In the genomic region with DNA sequence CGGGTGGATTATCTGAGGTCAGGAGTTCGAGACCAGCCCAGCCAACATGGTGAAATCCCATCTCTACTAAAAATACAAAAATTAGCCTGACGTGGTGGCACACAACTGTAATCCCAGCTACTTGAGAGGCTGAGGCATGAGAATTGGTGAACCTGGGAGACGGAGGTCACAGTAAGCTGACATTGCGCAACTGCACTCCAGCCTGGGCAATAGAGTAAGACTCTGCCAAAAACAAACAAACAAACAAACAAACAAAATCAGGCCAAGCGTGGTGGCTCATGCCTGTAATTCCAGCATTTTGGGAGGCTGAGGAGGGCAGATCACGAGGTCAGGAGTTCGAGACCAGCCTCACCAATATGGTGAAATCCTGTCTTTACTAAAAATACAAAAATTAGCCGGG, we compare ENCODE assay signal across 3 cellular contexts.
TF ChIP-seq lines count a peak whose summit lies in the region.
"Not testable (repeated sequence)": the region's sequence is repeated elsewhere in the genome, so short reads cannot be mapped to it uniquely, and the experiment has no call there.

No MANE protein-coding gene starts in this region.

TF ChIP-seq in IMR-90, 13 proteins besides CTCF, POLR2A, EP300 and RAD21:
- TF ChIP-seq CEBPB (IDR thresholded peaks at IDR 0.05; ENCODE audit: low read depth, low read length), result peak; percentile 83

TF ChIP-seq in WTC11, 78 proteins besides CTCF, POLR2A, EP300 and RAD21:
- peak; percentile 47; the same call in 1 of the 2 replicates for TF ChIP-seq ZNF121 (CRISPR knock-in tag; IDR thresholded peaks at IDR 0.05)
TF ChIP-seq in WTC11: peak in this region for 1; not testable (repeated sequence) for 77.

TF ChIP-seq in HepG2, 621 proteins besides CTCF, POLR2A, EP300 and RAD21:
- TF ChIP-seq CEBPG (CRISPR knock-in tag; IDR thresholded peaks at IDR 0.05) (peak; percentile 72), ZNF121 (CRISPR knock-in tag; IDR thresholded peaks at IDR 0.05) (peak; percentile 83), CEBPB (IDR thresholded peaks at IDR 0.05; ENCODE audit: borderline replicate concordance, low read depth, low read length) (peak; percentile 87), FOXP1 (CRISPR knock-in tag; IDR thresholded peaks at IDR 0.05) (0 out of 2 replicates have a peak, but pooled peaks have one; percentile 3)
- TF ChIP-seq FOXP1 (IDR thresholded peaks at IDR 0.05), result not testable (repeated sequence)
